Comparison of ENCODE assay signal across 7 cellular contexts in the genomic region with DNA sequence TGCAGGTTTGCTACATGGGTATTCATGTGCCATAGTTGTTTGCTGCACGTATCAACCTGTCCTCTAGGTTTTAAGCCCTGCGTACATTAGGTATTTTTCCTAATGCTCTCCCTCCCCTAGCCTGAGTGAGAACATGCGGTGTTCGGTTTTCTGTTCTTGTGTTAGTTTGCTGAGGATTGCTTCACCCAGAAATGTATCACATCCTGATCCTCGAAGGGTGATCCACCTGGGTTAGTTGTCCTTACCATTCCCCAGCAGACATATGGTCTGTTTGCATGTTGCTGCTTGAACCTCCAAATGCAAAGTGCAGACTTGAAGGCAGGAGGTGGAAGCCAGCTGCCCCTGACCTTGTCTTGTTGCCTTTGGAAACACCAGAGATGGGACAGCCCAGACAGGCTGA.
"Had no signal": no experiment of that assay in that cellular context is flagged by ENCODE, and none has a peak within 500 bp of the region (broad histone marks: within the 10 kb centered on the region; RNA-seq: fewer than 3 reads in every experiment).

No MANE protein-coding gene starts in this region.

- FAIRE-seq: HepG2 had no signal

- ATAC-seq: HepG2 had no signal

- H3K27ac ChIP-seq: GM23248, HL-60 had no signal

- DNase-seq: GM23248, GOT3, H9, HCEC 1CT, KG1 had no signal

- H3K9ac ChIP-seq: GM23248 had no signal

- H2AFZ ChIP-seq: GM23248 had no signal

- H3K4me3 ChIP-seq: GM23248 had no signal
